In genomic region chr7:39198556-39198955, GRCh38 we compare ENCODE assay signal across 28 cellular contexts.
"Had no signal": no experiment of that assay in that cellular context is flagged by ENCODE, and none has a peak within 500 bp of the region (broad histone marks: within the 10 kb centered on the region; RNA-seq: fewer than 3 reads in every experiment).

No MANE protein-coding gene starts in this region.

- DNase-seq: natural killer cell; occipital lobe; ovary; posterior cingulate gyrus; psoas muscle; right cardiac atrium; right lobe of liver; sigmoid colon; small intestine; stimulated activated CD4-positive, alpha-beta T cell treated with anti-CD3 and anti-CD28 coated beads, Interleukin-15, amount 100 ng/mL, for 24 hours; stimulated activated CD4-positive, alpha-beta T cell treated with anti-CD3 and anti-CD28 coated beads, Interleukin-2, amount 100 ng/mL, for 24 hours; stimulated activated CD4-positive, alpha-beta T cell treated with anti-CD3 and anti-CD28 coated beads, Interleukin-2, amount 100 ng/mL, for 48 hours; stimulated activated CD4-positive, alpha-beta T cell treated with anti-CD3 and anti-CD28 coated beads, Interleukin-4, amount 100 ng/mL, for 24 hours; stimulated activated naive B cell treated with anti-CD40 and anti-IgM and Interleukin-4, amounts not matched to agents 10 μg/mL and 1 μg/mL and 100 μg/mL, for 72 hours; stimulated activated naive CD4-positive, alpha-beta T cell treated with Interleukin-2 at 50 U/mL for 16 hours; stomach; thyroid gland; upper lobe of right lung; uterus had no signal

- H3K4me3 Mint-ChIP-seq: natural killer cell; nephron; neural progenitor cell; stimulated activated effector memory CD8-positive, alpha-beta T cell treated with anti-CD3 and anti-CD28 coated beads, Interleukin-12 subunit alpha, Interleukin-12 subunit beta, amount 100 ng/mL, for 72 hours; stimulated activated naive B cell treated with anti-CD40 and anti-IgM and Interleukin-4, amounts not matched to agents 10 μg/mL and 1 μg/mL and 100 μg/mL, for 72 hours; stimulated activated naive CD8-positive, alpha-beta T cell treated with anti-CD3 and anti-CD28 coated beads, Interleukin-15, Interleukin-2, amounts not matched to agents 100 ng/mL and 50 ng/mL, for 24 hours; type B pancreatic cell had no signal

- H3K36me3 ChIP-seq: neural progenitor cell, ovary, right lobe of liver, sigmoid colon, stomach, thoracic aorta, thyroid gland, tibial nerve, upper lobe of right lung, uterus had no signal

- H3K4me1 Mint-ChIP-seq: natural killer cell; stimulated activated effector memory CD8-positive, alpha-beta T cell treated with anti-CD3 and anti-CD28 coated beads, Interleukin-12 subunit alpha, Interleukin-12 subunit beta, amount 100 ng/mL, for 72 hours; stimulated activated naive B cell treated with anti-CD40 and anti-IgM and Interleukin-4, amounts not matched to agents 10 μg/mL and 1 μg/mL and 100 μg/mL, for 72 hours had no signal

- H3K9me3 ChIP-seq: ovary, psoas muscle, right lobe of liver, sigmoid colon, stomach, thoracic aorta, thyroid gland, tibial nerve, upper lobe of right lung, uterus had no signal

- H3K4me3 ChIP-seq: neural progenitor cell, ovary, psoas muscle, right lobe of liver, sigmoid colon, stomach, thoracic aorta, thyroid gland, tibial nerve, upper lobe of right lung, uterus had no signal

- H3K4me1 ChIP-seq: neural progenitor cell, parathyroid adenoma, psoas muscle, right lobe of liver, sigmoid colon, stomach, thyroid gland, tibial nerve, upper lobe of right lung, uterus had no signal

- H3K36me3 Mint-ChIP-seq: natural killer cell; neural progenitor cell; stimulated activated effector memory CD8-positive, alpha-beta T cell treated with anti-CD3 and anti-CD28 coated beads, Interleukin-12 subunit alpha, Interleukin-12 subunit beta, amount 100 ng/mL, for 72 hours; stimulated activated naive B cell treated with anti-CD40 and anti-IgM and Interleukin-4, amounts not matched to agents 10 μg/mL and 1 μg/mL and 100 μg/mL, for 72 hours; type B pancreatic cell had no signal

- H3K27ac ChIP-seq: neural progenitor cell, ovary, parathyroid adenoma, psoas muscle, right lobe of liver, sigmoid colon, stomach, thoracic aorta, thyroid gland, tibial nerve, upper lobe of right lung, uterus had no signal

- H3K27me3 Mint-ChIP-seq: progenitor cell of endocrine pancreas; stimulated activated naive B cell treated with anti-CD40 and anti-IgM and Interleukin-4, amounts not matched to agents 10 μg/mL and 1 μg/mL and 100 μg/mL, for 72 hours; stimulated activated naive CD8-positive, alpha-beta T cell treated with anti-CD3 and anti-CD28 coated beads, Interleukin-15, Interleukin-2, amounts not matched to agents 100 ng/mL and 50 ng/mL, for 24 hours had no signal

- H3K27me3 ChIP-seq: neural progenitor cell, ovary, right lobe of liver, sigmoid colon, stomach, thyroid gland, tibial nerve, upper lobe of right lung, uterus had no signal

- H3K9me3 Mint-ChIP-seq: natural killer cell; nephron; neural progenitor cell; stimulated activated effector memory CD8-positive, alpha-beta T cell treated with anti-CD3 and anti-CD28 coated beads, Interleukin-12 subunit alpha, Interleukin-12 subunit beta, amount 100 ng/mL, for 72 hours; stimulated activated naive B cell treated with anti-CD40 and anti-IgM and Interleukin-4, amounts not matched to agents 10 μg/mL and 1 μg/mL and 100 μg/mL, for 72 hours; stimulated activated naive CD8-positive, alpha-beta T cell treated with anti-CD3 and anti-CD28 coated beads, Interleukin-15, Interleukin-2, amounts not matched to agents 100 ng/mL and 50 ng/mL, for 24 hours; type B pancreatic cell had no signal

- H3K27ac Mint-ChIP-seq: natural killer cell; nephron; neural progenitor cell; progenitor cell of endocrine pancreas; stimulated activated effector memory CD8-positive, alpha-beta T cell treated with anti-CD3 and anti-CD28 coated beads, Interleukin-12 subunit alpha, Interleukin-12 subunit beta, amount 100 ng/mL, for 72 hours; stimulated activated naive B cell treated with anti-CD40 and anti-IgM and Interleukin-4, amounts not matched to agents 10 μg/mL and 1 μg/mL and 100 μg/mL, for 72 hours; stimulated activated naive CD8-positive, alpha-beta T cell treated with anti-CD3 and anti-CD28 coated beads, Interleukin-15, Interleukin-2, amounts not matched to agents 100 ng/mL and 50 ng/mL, for 24 hours; type B pancreatic cell had no signal
